ENCODE assay signal across 35 cellular contexts in the genomic region with DNA sequence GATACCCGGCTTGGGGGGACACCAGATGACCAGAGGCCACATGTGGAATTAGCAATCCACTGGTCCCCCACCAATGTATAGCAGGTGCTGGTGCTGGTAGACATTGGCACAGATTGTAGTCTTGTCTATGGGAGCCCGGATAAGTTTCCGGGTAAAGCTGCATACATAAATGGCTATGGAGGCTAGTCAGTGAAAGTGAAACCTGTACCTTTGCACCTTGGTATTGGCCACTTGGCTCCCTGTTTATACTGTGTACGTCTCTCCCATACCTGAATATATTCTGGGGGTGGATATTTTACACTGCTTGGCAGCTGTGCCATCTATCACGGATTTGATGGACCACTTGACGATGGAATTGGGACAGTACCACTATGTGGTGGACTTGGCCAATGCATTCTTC.
"Had no signal": no experiment of that assay in that cellular context is flagged by ENCODE, and none has a peak within 500 bp of the region (broad histone marks: within the 10 kb centered on the region; RNA-seq: fewer than 3 reads in every experiment).

No MANE protein-coding gene starts in this region.

- FAIRE-seq: astrocyte, TTC549 had no signal

- H3K36me3 ChIP-seq: adrenal gland, brain microvascular endothelial cell, breast epithelium had no signal

- H3K4me3 ChIP-seq: adrenal gland, body of pancreas, breast epithelium had no signal

- ATAC-seq: activated CD8-positive, alpha-beta T cell treated with anti-CD3 and anti-CD28 coated beads for 36 hours; activated naive CD4-positive, alpha-beta T cell treated with anti-CD3 and anti-CD28 coated beads, Interleukin-2, amount 50 U/mL, for 72 hours; activated T-cell treated with anti-CD3 and anti-CD28 coated beads, Interleukin-2, amount 50 U/mL, for 4 hours; activated T-cell treated with anti-CD3 and anti-CD28 coated beads, Interleukin-2, amount 50 U/mL, for 72 hours; activated T-helper 17 cell treated with anti-CD3 and anti-CD28 coated beads, Interleukin-2, amount 50 U/mL, for 72 hours; body of pancreas had no signal

- H3K9me3 ChIP-seq: adrenal gland, body of pancreas, breast epithelium had no signal

- H3K4me1 ChIP-seq: breast epithelium had no signal

- DNase-seq: activated B cell treated with CpG ODN at 0.5 μM for 24 hours; activated CD4-positive, alpha-beta memory T cell treated with anti-CD3 and anti-CD28 coated beads for 36 hours; activated CD4-positive, alpha-beta T cell treated with anti-CD3 and anti-CD28 coated beads for 4 hours; activated CD4-positive, alpha-beta T cell treated with anti-CD3 and anti-CD28 coated beads, Interleukin-2, amount 10 ng/mL, durations not matched to agents 24 days and 14 days; activated CD4-positive, alpha-beta T cell treated with anti-CD3 and anti-CD28 coated beads, Interleukin-2, amount 50 U/mL, for 1 hour; activated CD4-positive, alpha-beta T cell treated with anti-CD3 and anti-CD28 coated beads, Interleukin-2, amount 50 U/mL, for 4 hours; activated CD4-positive, CD25-positive, alpha-beta regulatory T cell treated with anti-CD3 and anti-CD28 coated beads, Interleukin-2, amount 50 U/mL, for 72 hours; activated CD8-positive, alpha-beta memory T cell treated with anti-CD3 and anti-CD28 coated beads, Interleukin-2, amount 50 U/mL, for 4 hours; activated CD8-positive, alpha-beta T cell treated with anti-CD3 and anti-CD28 coated beads for 36 hours; activated effector memory CD4-positive, alpha-beta T cell treated with anti-CD3 and anti-CD28 coated beads, Interleukin-2, amount 50 U/mL, for 16 hours; activated gamma-delta T cell treated with Interleukin-2 at 50 U/mL for 16 hours; activated naive CD4-positive, alpha-beta T cell; activated naive CD4-positive, alpha-beta T cell treated with anti-CD3 and anti-CD28 coated beads for 36 hours; activated naive CD4-positive, alpha-beta T cell treated with anti-CD3 and anti-CD28 coated beads, Interleukin-2, amount 50 U/mL, for 16 hours; activated naive CD8-positive, alpha-beta T cell treated with anti-CD3 and anti-CD28 coated beads for 36 hours; activated T-cell treated with anti-CD3 and anti-CD28 coated beads for 4 hours; activated T-cell treated with anti-CD3 and anti-CD28 coated beads, Interleukin-2, amount 50 U/mL, for 1 hour; activated T-cell treated with anti-CD3 and anti-CD28 coated beads, Interleukin-2, amount 50 U/mL, for 4 hours; activated T-cell treated with anti-CD3 and anti-CD28 coated beads, Interleukin-2, amount 50 U/mL, for 72 hours; adrenal gland; amniotic stem cell; aorta; body of pancreas; brain microvascular endothelial cell; caudate nucleus; cerebellar nuclear complex; T-helper 1 cell; T-helper 2 cell; T-helper 9 cell had no signal

- H3K27me3 ChIP-seq: adrenal gland, body of pancreas, breast epithelium had no signal

- H3K27ac ChIP-seq: adrenal gland, body of pancreas, brain microvascular endothelial cell, breast epithelium, VCaP had no signal
